ENCODE assay signal across 1 cellular context in genomic region chr1:154759196-154759595, GRCh38.
TF ChIP-seq lines count a peak whose summit lies in the region.

No MANE protein-coding gene starts in this region.

TF ChIP-seq in GM23338, 12 proteins besides CTCF, POLR2A, EP300 and RAD21 (continued from another document):
- no peak for TF ChIP-seq EZH2phosphoT487 (IDR thresholded peaks at IDR 0.05; ENCODE audit: unreplicated experiment)
